In genomic region chr16:53057658-53058057, GRCh38 we compare ENCODE assay signal across 26 cellular contexts. TPM values are rescaled to one million over a fixed set of nuclear protein-coding genes. Genes with fewer than 3 reads are reported as not detected.
DNase-seq lines count a peak whose midpoint lies in the region; FAIRE-seq and TF ChIP-seq lines count a peak whose summit lies in the region.
"Had no signal": no experiment of that assay in that cellular context is flagged by ENCODE, and none has a peak within 500 bp of the region (broad histone marks: within the 10 kb centered on the region; RNA-seq: fewer than 3 reads in every experiment).

No MANE protein-coding gene starts in this region.

- H3K23ac ChIP-seq in H1 (ENCODE audit: insufficient read length): no peak overlapping the region

- H4K20me1 ChIP-seq in OCI-LY3 (ENCODE audit: insufficient read depth, low read length) (no peaks in the 10 kb centered on the region), H1 (replicated peaks in 1 of 2; ENCODE audit: control insufficient read depth in 1 of 2, insufficient read depth in 2 of 2, low read length in 2 of 2) (no peaks in the 10 kb centered on the region)

- no peak for TF ChIP-seq RAD21 in H1 (IDR thresholded peaks at IDR 0.05 in 1 of 2, conservative IDR thresholded peaks at IDR 0.05 in 1 of 2; ENCODE audit: low read depth in 2 of 2, low read length in 2 of 2)

- CTCF ChIA-PET in H1 (lab: Charles Lee; ENCODE audit: partially characterized antibody): interaction anchor here (0.6 to 2.1 kb wide), 7 partner anchors 42 to 211 kb away, joined by 3 to 6 read pairs (median 5); no protein-coding TSS in a partner anchor

- no peak overlapping the region for H3K18ac ChIP-seq in H1 (ENCODE audit: extremely low read depth, low read length)

- no peak overlapping the region for H3K14ac ChIP-seq in H1 (ENCODE audit: insufficient read length)

- POLR2A ChIA-PET in H1 (lab: Charles Lee; ENCODE audit: partially characterized antibody): interaction anchor here (0.6 to 1.5 kb wide), 3 partner anchors 16 to 38 kb away, joined by 3 to 4 read pairs (median 3); no protein-coding TSS in a partner anchor

- no peaks in the 10 kb centered on the region; the same call in 1 of the 2 replicates for H3K27me3 Mint-ChIP-seq in HFFc6 (ENCODE audit: insufficient read depth)

- no peak overlapping the region for H2BK120ac ChIP-seq in H1 (replicated peaks; ENCODE audit: low read depth, low read length)

- TF ChIP-seq POLR2A in H1 (IDR thresholded peaks at IDR 0.05; ENCODE audit: control extremely low read depth in 1 of 2, low read depth in 2 of 2, low read length in 2 of 2): no peak

- no peak for TF ChIP-seq EP300 in H1 (IDR thresholded peaks at IDR 0.05; ENCODE audit: borderline replicate concordance in 1 of 2, low read depth in 2 of 2, low read length in 2 of 2)

- peaks cover 6% of the 10 kb centered on the region; the same call in 1 of the 2 replicates for H3K36me3 Mint-ChIP-seq in HFFc6 (ENCODE audit: low read depth)
- H3K36me3 Mint-ChIP-seq: naive thymus-derived CD4-positive, alpha-beta T cell had no signal

- H3K27me3 ChIP-seq in OCI-LY3 (ENCODE audit: low read depth, low read length) (no peaks in the 10 kb centered on the region), H1 (replicated peaks in 1 of 4; ENCODE audit: control insufficient read depth in 3 of 4, extremely low read depth in 1 of 4, insufficient read depth in 3 of 4, low read length in 3 of 4) (no peaks in the 10 kb centered on the region; a peak in 1 of 7 replicates), skeletal muscle satellite cell (ENCODE audit: control insufficient read depth, insufficient read depth, low read length) (no peaks in the 10 kb centered on the region)
- H3K27me3 ChIP-seq: body of pancreas, dorsolateral prefrontal cortex, upper lobe of right lung had no signal

- H3K27ac Mint-ChIP-seq in HFFc6: 0 out of 2 replicates have a peak overlapping the region, but pooled peaks have one; percentile 1
- H3K27ac Mint-ChIP-seq: activated naive CD8-positive, alpha-beta T cell treated with anti-CD3 and anti-CD28 coated beads, Interleukin-2, amount 50 U/mL, for 24 hours; GM23338; naive thymus-derived CD4-positive, alpha-beta T cell had no signal

- H3K23me2 ChIP-seq in H1 (ENCODE audit: low read depth, low read length): peaks cover 5% of the 10 kb centered on the region; the same call in 1 of the 2 replicates

- H3K36me3 ChIP-seq in OCI-LY3 (replicated peaks; ENCODE audit: low read depth, low read length) (peaks cover 9% of the 10 kb centered on the region), H1 (ENCODE audit: control insufficient read depth in 2 of 4, insufficient read depth in 4 of 4, low read length in 3 of 4) (no peaks in the 10 kb centered on the region; a peak in 1 of 8 replicates), skeletal muscle satellite cell (ENCODE audit: insufficient read depth, low read length) (no peaks in the 10 kb centered on the region)
- H3K36me3 ChIP-seq: upper lobe of right lung had no signal

- H3K9me3 Mint-ChIP-seq in HFFc6: no peaks in the 10 kb centered on the region
- H3K9me3 Mint-ChIP-seq: activated naive CD8-positive, alpha-beta T cell treated with anti-CD3 and anti-CD28 coated beads, Interleukin-2, amount 50 U/mL, for 24 hours; CD14-positive monocyte; GM23338; naive thymus-derived CD4-positive, alpha-beta T cell had no signal

- DNase-seq in HFFc6 (no peak), H1 (ENCODE audit: low read depth in 1 of 2, low spot score in 2 of 2) (no peak), NCI-H1092 (lab: John Stamatoyannopoulos, UW) (no peak)
- no peak for DNase-seq in activated effector memory CD4-positive, alpha-beta T cell treated with Interleukin-2 at 50 U/mL for 16 hours
- DNase-seq in activated CD4-positive, alpha-beta T cell treated with anti-CD3 and anti-CD28 coated beads for 48 hours: no peak
- DNase-seq: activated naive CD8-positive, alpha-beta T cell treated with anti-CD3 and anti-CD28 coated beads, Interleukin-2, amount 50 U/mL, for 24 hours; activated T-cell treated with anti-CD3 and anti-CD28 coated beads, Interleukin-2, amount 50 U/mL, for 1 hour; body of pancreas; Calu3; cerebellar nuclear complex; dorsolateral prefrontal cortex; naive thymus-derived CD4-positive, alpha-beta T cell; NCI-H1417; NCI-H2081 treated with DMSO at 0.1 percent for 48 hours; NCI-H748 treated with DMSO at 0.1 percent for 48 hours; occipital lobe; RPMI8226; substantia nigra; upper lobe of right lung had no signal

- no peak for FAIRE-seq in H1 (lab: Jason Lieb, UNC)
- FAIRE-seq: endothelial cell of umbilical vein, GM12891, TTC549 had no signal

- no peak overlapping the region for H4K5ac ChIP-seq in H1 (ENCODE audit: insufficient read length, low read depth, low read length)

- no peak overlapping the region for H2BK5ac ChIP-seq in H1 (ENCODE audit: low read depth, low read length)

- H2BK15ac ChIP-seq in H1 (ENCODE audit: low read length): 0 out of 2 replicates have a peak overlapping the region, but pooled peaks have one; percentile 21

- H3K4me3 Mint-ChIP-seq in HFFc6: no peak overlapping the region
- H3K4me3 Mint-ChIP-seq: activated naive CD8-positive, alpha-beta T cell treated with anti-CD3 and anti-CD28 coated beads, Interleukin-2, amount 50 U/mL, for 24 hours; CD14-positive monocyte; GM23338; naive thymus-derived CD4-positive, alpha-beta T cell had no signal

- H2AFZ ChIP-seq in OCI-LY3 (ENCODE audit: low read depth, low read length) (no peak overlapping the region), H1 (ENCODE audit: low read length) (no peak overlapping the region)
- H2AFZ ChIP-seq: GM23338 had no signal

- peaks cover 47% of the 10 kb centered on the region for H3K4me1 Mint-ChIP-seq in HFFc6 (ENCODE audit: low read depth)

- H3K79me1 ChIP-seq in H1 (ENCODE audit: low read depth, low read length): peaks cover 11% of the 10 kb centered on the region; the same call in 1 of the 2 replicates

- H3K4ac ChIP-seq in H1 (replicated peaks; ENCODE audit: insufficient read length, low read depth, low read length): no peak overlapping the region

- no peak overlapping the region for H4K91ac ChIP-seq in H1 (replicated peaks; ENCODE audit: insufficient read length, low read length)

- H2AK5ac ChIP-seq in H1 (ENCODE audit: low read depth, low read length): peak overlapping the region; percentile 83; the same call in 1 of the 2 replicates

- H3K27ac ChIP-seq in OCI-LY3 (ENCODE audit: low read length) (peak overlapping the region; percentile 99), H1 (ENCODE audit: low read depth, low read length) (no peak overlapping the region)
- H3K27ac ChIP-seq: body of pancreas had no signal

- H3K9me3 ChIP-seq in OCI-LY3 (ENCODE audit: insufficient read depth, low read length) (no peaks in the 10 kb centered on the region), H1 (ENCODE audit: insufficient read depth in 2 of 2, low read depth in 1 of 2, low read length in 1 of 2) (no peaks in the 10 kb centered on the region), skeletal muscle satellite cell (replicated peaks; ENCODE audit: low read length) (no peaks in the 10 kb centered on the region)
- H3K9me3 ChIP-seq: body of pancreas, upper lobe of right lung had no signal

- TF ChIP-seq CTCF in HFFc6 (IDR thresholded peaks at IDR 0.05): no peak
- TF ChIP-seq CTCF in OCI-LY3 (IDR thresholded peaks at IDR 0.05; ENCODE audit: low read depth, low read length): no peak
- no peak for TF ChIP-seq CTCF in H1 (IDR thresholded peaks at IDR 0.05; ENCODE audit: control extremely low read depth in 1 of 3, insufficient read depth in 1 of 3, low read depth in 1 of 3, low read length in 3 of 3)

- H3K4me2 ChIP-seq in OCI-LY3 (ENCODE audit: low read length) (peak overlapping the region; percentile 19), H1 (ENCODE audit: insufficient read depth in 1 of 2, low read depth in 2 of 2, low read length in 2 of 2) (no peak overlapping the region), skeletal muscle satellite cell (ENCODE audit: low read length) (peak overlapping the region; percentile 26)
- H3K4me2 ChIP-seq: GM23338 had no signal

- peaks cover 74% of the 10 kb centered on the region for H3K4me1 ChIP-seq in OCI-LY3 (ENCODE audit: low read length)
- H3K4me1 ChIP-seq in H1 (replicated peaks in 1 of 4; ENCODE audit: control insufficient read depth in 3 of 4, insufficient read depth in 4 of 4, low read length in 3 of 4): peaks cover 6 to 14% (median 11%) of the 10 kb centered on the region in 4 experiments; a peak in 5 of 7 replicates
- H3K4me1 ChIP-seq in skeletal muscle satellite cell (ENCODE audit: control insufficient read depth, insufficient read depth, low read length): peaks cover 45% of the 10 kb centered on the region

- H4K8ac ChIP-seq in H1 (ENCODE audit: extremely low read depth, insufficient read depth, low read length): no peak overlapping the region

- no peak overlapping the region for H3K4me3 ChIP-seq in OCI-LY3 (ENCODE audit: low read length)
- H3K4me3 ChIP-seq in H1 (ENCODE audit: extremely low read depth in 1 of 4, insufficient read depth in 2 of 4, low read depth in 3 of 4, low read length in 4 of 4): no peak overlapping the region
- H3K4me3 ChIP-seq in skeletal muscle satellite cell (ENCODE audit: low read length): no peak overlapping the region
- H3K4me3 ChIP-seq: body of pancreas, GM23338, upper lobe of right lung had no signal

- 0 out of 2 replicates have a peak overlapping the region, but pooled peaks have one; percentile 53 for H2BK12ac ChIP-seq in H1 (ENCODE audit: low read depth, low read length)

- H3K9ac ChIP-seq in OCI-LY3 (ENCODE audit: low read length) (no peak overlapping the region), H1 (replicated peaks in 1 of 4; ENCODE audit: extremely low read depth in 1 of 4, low read depth in 3 of 4, low read length in 3 of 4) (no peak overlapping the region), skeletal muscle satellite cell (ENCODE audit: low read depth, low read length) (no peak overlapping the region)

- H3K56ac ChIP-seq in H1 (replicated peaks; ENCODE audit: insufficient read length, low read depth, low read length): no peak overlapping the region

- no peak overlapping the region for H2BK20ac ChIP-seq in H1 (ENCODE audit: low read length)

- peaks cover 63% of the 10 kb centered on the region for H3K79me2 ChIP-seq in OCI-LY3 (ENCODE audit: low read length)
- peaks cover 0 to 48% of the 10 kb centered on the region in 2 experiments; a peak in 2 of 4 replicates for H3K79me2 ChIP-seq in H1 (ENCODE audit: control insufficient read depth in 1 of 2, insufficient read depth in 2 of 2, low read length in 2 of 2)

- WGBS in H1 (ENCODE audit: extremely low coverage in 1 of 2, insufficient coverage in 1 of 2, insufficient read length in 1 of 2, insufficient replicate concordance in 2 of 2, low coverage in 1 of 2, low lambda C conversion rate in 2 of 2, missing lambda C conversion rate in 1 of 2), 2 experiments: 88% methylated on average over 8 of the region's 8 CpGs; no CpG with 5 or more reads in 1 of the 2 experiments

RNA-seq across cellular contexts. Expression of gene CHD9, which starts 2.9 kb away (rescaled TPM):
- total RNA-seq in HFFc6 (2021; fragmentation: NEBNext Ultra II Directional; extraction: Animal tissue kit (Norgen Biotek cat#: 25700)): 10 to 100 TPM; 39.7 to 48.8 (median 45.7) TPM
- 27.5 and 32.4 TPM in 2 replicates for total RNA-seq in H1 (2021; fragmentation: NEBNext Ultra II Directional; extraction: Animal tissue kit (Norgen Biotek cat#: 25700))
- 5.9 and 9.9 TPM in 2 replicates for polyA plus RNA-seq in H1 (2011; rRNA removed)
- 12.8 TPM for polyA plus RNA-seq in H1 (2011; cell fraction: cytosol; rRNA removed)
- 8.5 TPM for polyA plus RNA-seq in H1 (2011; cell fraction: nucleus; rRNA removed)
- polyA plus RNA-seq in H1 (2012, experiment 1 of 2): 12.2 to 24.6 TPM (median 15.0 TPM) in 4 replicates
- polyA plus RNA-seq in H1 (2012, experiment 2 of 2): 1.4 TPM
- polyA plus RNA-seq in H1 (2013, experiment 1 of 2): 28.1 TPM
- 26.4 TPM for polyA plus RNA-seq in H1 (2013, experiment 2 of 2)
- 73.8 and 104 TPM in 2 replicates for polyA minus RNA-seq in H1 (2011; rRNA and poly(A)+ RNA removed)
- 29.0 TPM for polyA minus RNA-seq in H1 (2011; cell fraction: cytosol; rRNA and poly(A)+ RNA removed)
- polyA minus RNA-seq in H1 (2011; cell fraction: nucleus; rRNA and poly(A)+ RNA removed): 131 TPM
- total RNA-seq in skeletal muscle satellite cell (2012; rRNA removed): 50.7 and 53.7 TPM in 2 replicates

RNA-seq across cellular contexts. Expression of gene CHD9NB, which starts 5.0 kb away (rescaled TPM):
- 1 to 10 TPM; 2.1 to 4.0 (median 3.1) TPM for total RNA-seq in HFFc6 (2021; fragmentation: NEBNext Ultra II Directional; extraction: Animal tissue kit (Norgen Biotek cat#: 25700))
- 3.8 and 4.5 TPM in 2 replicates for total RNA-seq in H1 (2021; fragmentation: NEBNext Ultra II Directional; extraction: Animal tissue kit (Norgen Biotek cat#: 25700))
- polyA plus RNA-seq in H1 (2011; rRNA removed): 5.3 and 5.9 TPM in 2 replicates
- 10.1 TPM for polyA plus RNA-seq in H1 (2011; cell fraction: cytosol; rRNA removed)
- polyA plus RNA-seq in H1 (2011; cell fraction: nucleus; rRNA removed): 8.1 TPM
- polyA plus RNA-seq in H1 (2012, experiment 1 of 2): 6.7 to 11.2 TPM (median 9.3 TPM) in 4 replicates
- polyA plus RNA-seq in H1 (2012, experiment 2 of 2): 6.5 TPM
- 3.1 TPM for polyA plus RNA-seq in H1 (2013, experiment 1 of 2)
- 2.5 TPM for polyA plus RNA-seq in H1 (2013, experiment 2 of 2)
- polyA minus RNA-seq in H1 (2011; rRNA and poly(A)+ RNA removed): 9.4 and 12.5 TPM in 2 replicates
- polyA minus RNA-seq in H1 (2011; cell fraction: cytosol; rRNA and poly(A)+ RNA removed): 5.3 TPM
- 29.4 TPM for polyA minus RNA-seq in H1 (2011; cell fraction: nucleus; rRNA and poly(A)+ RNA removed)
- 0.87 and 1.3 TPM in 2 replicates for total RNA-seq in skeletal muscle satellite cell (2012; rRNA removed)
- polyA plus RNA-seq: CD14-positive monocyte; naive thymus-derived CD4-positive, alpha-beta T cell had no signal

Comparison
In these comparisons a context has a peak if more than half of its experiments do, and no peak if none do; other contexts are left out.
1. H3K4me2 ChIP-seq: peak in OCI-LY3 (single experiment) and skeletal muscle satellite cell (single experiment); none in H1 (0 of 2).